1 cellular context compared by ENCODE assay signal in genomic region chr12:56223571-56224101, GRCh38.
TF ChIP-seq lines count a peak whose summit lies in the region.

No MANE protein-coding gene starts in this region.

TF ChIP-seq in GM12878, 131 proteins besides CTCF, POLR2A, EP300 and RAD21:
- peak; percentile 74; the same call in 1 of the 2 replicates for TF ChIP-seq MLLT1 (IDR thresholded peaks at IDR 0.05)
- TF ChIP-seq E4F1 (IDR thresholded peaks at IDR 0.05; ENCODE audit: borderline replicate concordance, partially characterized antibody) = no peak
